Comparison of ENCODE assay signal across 23 cellular contexts in the genomic region with DNA sequence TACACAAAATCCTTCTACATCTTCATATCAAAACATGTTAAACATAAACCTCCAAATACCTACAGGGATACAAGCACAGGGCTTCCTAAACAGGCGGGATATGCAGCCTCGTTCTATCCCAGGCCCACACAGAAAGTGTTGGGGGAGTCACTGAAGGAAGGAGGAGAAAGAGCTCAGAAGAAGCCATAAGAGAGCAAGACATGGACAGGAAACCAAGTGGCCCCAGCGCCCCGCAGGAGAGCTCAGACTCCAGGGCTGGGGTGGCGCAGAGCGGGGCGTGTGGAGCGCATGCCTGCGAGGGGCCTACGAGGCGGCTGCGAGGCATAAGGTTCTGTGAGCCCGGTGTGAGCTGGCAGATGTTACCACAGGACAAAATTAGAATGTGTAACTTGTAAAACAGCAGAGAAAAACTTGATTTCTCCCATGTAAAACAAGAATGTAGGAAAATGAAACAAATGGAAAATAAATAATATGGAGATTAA. TPM values are rescaled to one million over a fixed set of nuclear protein-coding genes. Genes with fewer than 3 reads are reported as not detected.
DNase-seq lines count a peak whose midpoint lies in the region; ATAC-seq and TF ChIP-seq lines count a peak whose summit lies in the region.
"Had no signal": no experiment of that assay in that cellular context is flagged by ENCODE, and none has a peak within 500 bp of the region (broad histone marks: within the 10 kb centered on the region; RNA-seq: fewer than 3 reads in every experiment).

No MANE protein-coding gene starts in this region.

- H3K4me1 ChIP-seq in right cardiac atrium (ENCODE audit: control insufficient read depth, insufficient read depth, low read length), result no peaks in the 10 kb centered on the region
- peaks cover 8 to 27% (median 21%) of the 10 kb centered on the region in 9 donors for H3K4me1 ChIP-seq in heart right ventricle
- peaks cover 34% of the 10 kb centered on the region for H3K4me1 ChIP-seq in Caco-2
- peaks cover 0 to 37% (median 23%) of the 10 kb centered on the region in 4 donors for H3K4me1 ChIP-seq in tibial nerve

- BruUV-seq in Caco-2 (replicated peaks; lab: Mats Ljungman, UMichigan), result no TSS peak

- H3K4me1 Mint-ChIP-seq in Caco-2 (ENCODE audit: low read depth, unreplicated experiment) (peaks cover 29% of the 10 kb centered on the region), glutamatergic neuron (ENCODE audit: low read depth, unreplicated experiment) (peaks cover 16% of the 10 kb centered on the region)
- peaks cover 13% of the 10 kb centered on the region for H3K4me1 Mint-ChIP-seq in activated T-helper 2 cell treated with anti-CD3 and anti-CD28 coated beads, Interferon-gamma antibody, Interleukin-2, Interleukin-4, amounts not matched to agents 10 μg/mL and 5 μg/mL and 100 μg/mL, durations not matched to agents 14 hours and 24 hours and 36 hours (ENCODE audit: low read depth)

- H3K27me3 ChIP-seq in right cardiac atrium (ENCODE audit: control insufficient read depth, insufficient read depth) (no peaks in the 10 kb centered on the region), heart right ventricle (no peaks in the 10 kb centered on the region), Caco-2 (replicated peaks; ENCODE audit: control insufficient read depth, insufficient read depth, low read length) (no peaks in the 10 kb centered on the region), tibial nerve (no peaks in the 10 kb centered on the region)
- H3K27me3 ChIP-seq: adrenal gland, testis had no signal

- POLR2A ChIA-PET in Caco-2 (lab: Charles Lee), result no interaction called here

- H3K27ac Mint-ChIP-seq in Caco-2 (ENCODE audit: unreplicated experiment) (peak overlapping the region; percentile 69), glutamatergic neuron (ENCODE audit: unreplicated experiment) (peak overlapping the region; percentile 43)
- H3K27ac Mint-ChIP-seq in activated T-helper 2 cell treated with anti-CD3 and anti-CD28 coated beads, Interferon-gamma antibody, Interleukin-2, Interleukin-4, amounts not matched to agents 10 μg/mL and 5 μg/mL and 100 μg/mL, durations not matched to agents 14 hours and 24 hours and 36 hours, result no peak overlapping the region
- H3K27ac Mint-ChIP-seq: dendritic cell treated with granulocyte-macrophage colony-stimulating factor and Interleukin-4, amounts not matched to agents 40 ng/mL and 50 ng/mL, for 4 days had no signal

- TF ChIP-seq EP300 in tibial nerve (IDR thresholded peaks at IDR 0.05), result no peak

- DNase-seq in right cardiac atrium (peak in 2 of 3 donors; percentile 18 to 42), heart right ventricle (no peak), Caco-2 (no peak), glutamatergic neuron (no peak), retina (peak; percentile 16), occipital lobe (lab: John Stamatoyannopoulos, UW) (no peak), tibial nerve (ENCODE audit: low spot score in 2 of 2) (no peak)
- DNase-seq in activated T-helper 2 cell treated with anti-CD3 and anti-CD28 coated beads, Interferon-gamma antibody, Interleukin-2, Interleukin-4, amounts not matched to agents 10 μg/mL and 5 μg/mL and 100 μg/mL, durations not matched to agents 14 hours and 24 hours and 36 hours (ENCODE audit: low spot score), result no peak
- DNase-seq: activated effector memory CD4-positive, alpha-beta T cell treated with anti-CD3 and anti-CD28 coated beads, Interleukin-2, amount 50 U/mL, for 16 hours; adrenal gland; COR-L47; DND-41; Karpas-422; mesendoderm; NCI-H1694 treated with DMSO at 0.1 percent for 48 hours; NCI-H2171 treated with DMSO at 0.1 percent for 48 hours; NCI-H69; small intestine; stimulated activated CD4-positive, alpha-beta T cell treated with anti-CD3 and anti-CD28 coated beads, Interleukin-2, amount 100 ng/mL, for 24 hours; SW 1271; testis had no signal

- H3K9me3 Mint-ChIP-seq in Caco-2 (ENCODE audit: unreplicated experiment) (no peaks in the 10 kb centered on the region), glutamatergic neuron (ENCODE audit: unreplicated experiment) (peaks cover 12% of the 10 kb centered on the region)
- no peaks in the 10 kb centered on the region for H3K9me3 Mint-ChIP-seq in activated T-helper 2 cell treated with anti-CD3 and anti-CD28 coated beads, Interferon-gamma antibody, Interleukin-2, Interleukin-4, amounts not matched to agents 10 μg/mL and 5 μg/mL and 100 μg/mL, durations not matched to agents 14 hours and 24 hours and 36 hours
- H3K9me3 Mint-ChIP-seq: dendritic cell treated with granulocyte-macrophage colony-stimulating factor and Interleukin-4, amounts not matched to agents 40 ng/mL and 50 ng/mL, for 4 days; stimulated activated effector memory CD8-positive, alpha-beta T cell treated with anti-CD3 and anti-CD28 coated beads, Interleukin-12 subunit alpha, Interleukin-12 subunit beta, amount 100 ng/mL, for 72 hours had no signal

- intact Hi-C loops in right cardiac atrium (cut with DNase I), result no loop called here
- intact Hi-C loops in heart right ventricle (cut with DNase I), result loop anchor here in 1 of 10 donors (10.0 kb wide), 1 partner anchor 64 kb away; no protein-coding TSS in a partner anchor
- intact Hi-C loops in Caco-2 (cut with micrococcal nuclease; ENCODE audit: unreplicated experiment), result no loop called here
- intact Hi-C loops in activated T-helper 2 cell treated with anti-CD3 and anti-CD28 coated beads, Interferon-gamma antibody, Interleukin-2, Interleukin-4, amounts not matched to agents 10 μg/mL and 5 μg/mL and 100 μg/mL, durations not matched to agents 14 hours and 24 hours and 36 hours (cut with micrococcal nuclease), result no loop called here

- H3K9me3 ChIP-seq in right cardiac atrium (ENCODE audit: control insufficient read depth, low read length), result no peaks in the 10 kb centered on the region
- H3K9me3 ChIP-seq in heart right ventricle, result no peaks in the 10 kb centered on the region
- no peaks in the 10 kb centered on the region for H3K9me3 ChIP-seq in Caco-2
- no peaks in the 10 kb centered on the region for H3K9me3 ChIP-seq in tibial nerve
- H3K9me3 ChIP-seq: adrenal gland, testis had no signal

- H3K27ac ChIP-seq in right cardiac atrium (ENCODE audit: low read length), result no peak overlapping the region
- no peak overlapping the region for H3K27ac ChIP-seq in heart right ventricle
- H3K27ac ChIP-seq in tibial nerve, result no peak overlapping the region
- H3K27ac ChIP-seq: testis had no signal

- WGBS in right cardiac atrium, result 89% methylated on average over 13 of the region's 13 CpGs
- WGBS in heart right ventricle, 2 donors, result 90 to 93% methylated on average over 13 of the region's 13 CpGs
- WGBS in tibial nerve, 2 donors, result 88 to 93% methylated on average over 13 of the region's 13 CpGs

- H3K36me3 ChIP-seq in heart right ventricle, result peaks cover 0 to 24% (median 0%) of the 10 kb centered on the region in 9 donors
- H3K36me3 ChIP-seq in Caco-2 (ENCODE audit: control insufficient read depth, insufficient read depth, low read length), result no peaks in the 10 kb centered on the region
- H3K36me3 ChIP-seq in tibial nerve, result peaks cover 0 to 28% (median 0%) of the 10 kb centered on the region in 3 donors

- H3K27me3 Mint-ChIP-seq in Caco-2 (ENCODE audit: insufficient read depth, unreplicated experiment) (no peaks in the 10 kb centered on the region), glutamatergic neuron (ENCODE audit: unreplicated experiment) (peaks cover 4% of the 10 kb centered on the region)
- H3K27me3 Mint-ChIP-seq in activated T-helper 2 cell treated with anti-CD3 and anti-CD28 coated beads, Interferon-gamma antibody, Interleukin-2, Interleukin-4, amounts not matched to agents 10 μg/mL and 5 μg/mL and 100 μg/mL, durations not matched to agents 14 hours and 24 hours and 36 hours (ENCODE audit: low read depth), result no peaks in the 10 kb centered on the region
- H3K27me3 Mint-ChIP-seq: dendritic cell treated with granulocyte-macrophage colony-stimulating factor and Interleukin-4, amounts not matched to agents 40 ng/mL and 50 ng/mL, for 4 days had no signal

- ATAC-seq in right cardiac atrium, result no peak
- no peak for ATAC-seq in heart right ventricle
- ATAC-seq: stimulated activated effector memory CD8-positive, alpha-beta T cell treated with anti-CD3 and anti-CD28 coated beads, Interleukin-12 subunit alpha, Interleukin-12 subunit beta, amount 100 ng/mL, for 72 hours had no signal

- H3K4me3 ChIP-seq in right cardiac atrium (ENCODE audit: low read length), result no peak overlapping the region
- H3K4me3 ChIP-seq in heart right ventricle, result no peak overlapping the region
- no peak overlapping the region for H3K4me3 ChIP-seq in Caco-2 (ENCODE audit: low read depth, low read length)
- H3K4me3 ChIP-seq in tibial nerve, result no peak overlapping the region
- H3K4me3 ChIP-seq: adrenal gland, testis had no signal

- TF ChIP-seq POLR2A in tibial nerve (IDR thresholded peaks at IDR 0.05), result no peak

- CTCF ChIA-PET in Caco-2 (lab: Charles Lee), result no interaction called here

- TF ChIP-seq CTCF in heart right ventricle (IDR thresholded peaks at IDR 0.05) (no peak), Caco-2 (IDR thresholded peaks at IDR 0.05; ENCODE audit: insufficient read depth in 1 of 2, low read depth in 1 of 2, low read length in 1 of 2, severe bottlenecking in 1 of 2, unreplicated experiment in 1 of 2) (no peak), glutamatergic neuron (IDR thresholded peaks at IDR 0.05; ENCODE audit: partially characterized antibody, unreplicated experiment) (no peak), tibial nerve (IDR thresholded peaks at IDR 0.05) (no peak)

- no peak overlapping the region for H3K4me3 Mint-ChIP-seq in Caco-2 (ENCODE audit: unreplicated experiment)
- H3K4me3 Mint-ChIP-seq in glutamatergic neuron (ENCODE audit: unreplicated experiment), result peak overlapping the region; percentile 57
- no peak overlapping the region for H3K4me3 Mint-ChIP-seq in activated T-helper 2 cell treated with anti-CD3 and anti-CD28 coated beads, Interferon-gamma antibody, Interleukin-2, Interleukin-4, amounts not matched to agents 10 μg/mL and 5 μg/mL and 100 μg/mL, durations not matched to agents 14 hours and 24 hours and 36 hours (ENCODE audit: low read depth)
- H3K4me3 Mint-ChIP-seq: dendritic cell treated with granulocyte-macrophage colony-stimulating factor and Interleukin-4, amounts not matched to agents 40 ng/mL and 50 ng/mL, for 4 days had no signal

- H3K36me3 Mint-ChIP-seq in Caco-2 (ENCODE audit: insufficient read depth, unreplicated experiment) (peaks cover 56% of the 10 kb centered on the region), glutamatergic neuron (ENCODE audit: unreplicated experiment) (no peaks in the 10 kb centered on the region)
- H3K36me3 Mint-ChIP-seq in activated T-helper 2 cell treated with anti-CD3 and anti-CD28 coated beads, Interferon-gamma antibody, Interleukin-2, Interleukin-4, amounts not matched to agents 10 μg/mL and 5 μg/mL and 100 μg/mL, durations not matched to agents 14 hours and 24 hours and 36 hours (ENCODE audit: low read depth), result no peaks in the 10 kb centered on the region

RNA-seq across cellular contexts. Expression of a gene that starts 11.0 kb away (rescaled TPM):
- 10 to 100 TPM; 14.3 to 71.8 (median 23.4) TPM for total RNA-seq in right cardiac atrium
- 86.3 TPM for polyA plus RNA-seq in right cardiac atrium
- total RNA-seq in heart right ventricle, result 10 to 100 TPM in 8 of 10 donors, 1 to 10 TPM in 2; 9.0 to 62.4 (median 17.9) TPM
- polyA plus RNA-seq in heart right ventricle, result 10 to 100 TPM; 34.4 to 58.4 TPM
- 330 and 359 TPM in 2 replicates for total RNA-seq in Caco-2 (2022)
- total RNA-seq in glutamatergic neuron (ENCODE audit: unreplicated experiment), result 439 TPM
- total RNA-seq in occipital lobe, result 84.1 TPM
- 100 to 1,000 TPM; 129 to 319 (median 160) TPM for total RNA-seq in tibial nerve
- 387 and 409 TPM in 2 replicates for total RNA-seq in activated T-helper 2 cell treated with anti-CD3 and anti-CD28 coated beads, Interferon-gamma antibody, Interleukin-2, Interleukin-4, amounts not matched to agents 10 μg/mL and 5 μg/mL and 100 μg/mL, durations not matched to agents 14 hours and 24 hours and 36 hours

RNA-seq across cellular contexts. Expression of a gene that starts 43.4 kb away (rescaled TPM):
- total RNA-seq in right cardiac atrium (10 to 100 TPM; 51.3 to 63.1 (median 58.4) TPM), heart right ventricle (10 to 100 TPM; 34.1 to 96.4 (median 43.1) TPM), Caco-2 (2022) (129 TPM in 2 replicates), glutamatergic neuron (ENCODE audit: unreplicated experiment) (122 TPM), occipital lobe (21.4 TPM), tibial nerve (100 to 1,000 TPM in 2 of 4 donors, 10 to 100 TPM in 2; 85.2 to 179 (median 106) TPM)
- polyA plus RNA-seq in right cardiac atrium (82.1 TPM), heart right ventricle (100 to 1,000 TPM in 1 of 2 donors, 10 to 100 TPM in 1; 85.2 to 191 TPM)
- 154 and 179 TPM in 2 replicates for total RNA-seq in activated T-helper 2 cell treated with anti-CD3 and anti-CD28 coated beads, Interferon-gamma antibody, Interleukin-2, Interleukin-4, amounts not matched to agents 10 μg/mL and 5 μg/mL and 100 μg/mL, durations not matched to agents 14 hours and 24 hours and 36 hours

RNA-seq across cellular contexts. Expression of a gene that starts 57.3 kb away (rescaled TPM):
- total RNA-seq in right cardiac atrium (10 to 100 TPM; 87.1 to 93.7 (median 90.6) TPM), heart right ventricle (10 to 100 TPM; 68.9 to 96.6 (median 80.6) TPM), Caco-2 (2022) (185 and 195 TPM in 2 replicates), glutamatergic neuron (ENCODE audit: unreplicated experiment) (115 TPM), occipital lobe (64.4 TPM), tibial nerve (100 to 1,000 TPM in 2 of 4 donors, 10 to 100 TPM in 2; 74.9 to 134 (median 92.9) TPM)
- polyA plus RNA-seq in right cardiac atrium (75.1 TPM), heart right ventricle (100 to 1,000 TPM; 102 to 183 TPM)
- 103 TPM in 2 replicates for total RNA-seq in activated T-helper 2 cell treated with anti-CD3 and anti-CD28 coated beads, Interferon-gamma antibody, Interleukin-2, Interleukin-4, amounts not matched to agents 10 μg/mL and 5 μg/mL and 100 μg/mL, durations not matched to agents 14 hours and 24 hours and 36 hours

RNA-seq across cellular contexts. Expression of a gene that starts 57.4 kb away (rescaled TPM):
- total RNA-seq in right cardiac atrium, result 10 to 100 TPM; 19.0 to 25.1 (median 20.2) TPM
- polyA plus RNA-seq in right cardiac atrium, result 25.4 TPM
- 10 to 100 TPM; 13.9 to 24.9 (median 18.9) TPM for total RNA-seq in heart right ventricle
- polyA plus RNA-seq in heart right ventricle, result 10 to 100 TPM; 29.3 to 30.1 TPM
- total RNA-seq in Caco-2 (2022), result 33.0 and 35.5 TPM in 2 replicates
- 50.8 TPM for total RNA-seq in glutamatergic neuron (ENCODE audit: unreplicated experiment)
- 14.5 TPM for total RNA-seq in occipital lobe
- total RNA-seq in tibial nerve, result 10 to 100 TPM; 43.5 to 70.2 (median 64.4) TPM
- total RNA-seq in activated T-helper 2 cell treated with anti-CD3 and anti-CD28 coated beads, Interferon-gamma antibody, Interleukin-2, Interleukin-4, amounts not matched to agents 10 μg/mL and 5 μg/mL and 100 μg/mL, durations not matched to agents 14 hours and 24 hours and 36 hours, result 21.8 and 21.9 TPM in 2 replicates

Comparison
In these comparisons a context has a peak if more than half of its experiments do, and no peak if none do; other contexts are left out.
1. DNase-seq: peak in right cardiac atrium (2 of 3) and retina (single experiment); none in heart right ventricle (0 of 2), Caco-2 (0 of 2), glutamatergic neuron (single experiment), occipital lobe (single experiment), tibial nerve (0 of 2) and activated T-helper 2 cell treated with anti-CD3 and anti-CD28 coated beads, Interferon-gamma antibody, Interleukin-2, Interleukin-4, amounts not matched to agents 10 μg/mL and 5 μg/mL and 100 μg/mL, durations not matched to agents 14 hours and 24 hours and 36 hours (single experiment).